Comparison of ENCODE assay signal across 2 cellular contexts in genomic region chr7:1431644-1432380, GRCh38.
A peak's percentile ranks its signal among the peaks of the same experiment; 100 is the strongest.
TF ChIP-seq lines count a peak whose summit lies in the region.

No MANE protein-coding gene starts in this region.

TF ChIP-seq in HEK293, 187 proteins besides CTCF, POLR2A, EP300 and RAD21 (continued from another document):
- TF ChIP-seq, protein P1, sequence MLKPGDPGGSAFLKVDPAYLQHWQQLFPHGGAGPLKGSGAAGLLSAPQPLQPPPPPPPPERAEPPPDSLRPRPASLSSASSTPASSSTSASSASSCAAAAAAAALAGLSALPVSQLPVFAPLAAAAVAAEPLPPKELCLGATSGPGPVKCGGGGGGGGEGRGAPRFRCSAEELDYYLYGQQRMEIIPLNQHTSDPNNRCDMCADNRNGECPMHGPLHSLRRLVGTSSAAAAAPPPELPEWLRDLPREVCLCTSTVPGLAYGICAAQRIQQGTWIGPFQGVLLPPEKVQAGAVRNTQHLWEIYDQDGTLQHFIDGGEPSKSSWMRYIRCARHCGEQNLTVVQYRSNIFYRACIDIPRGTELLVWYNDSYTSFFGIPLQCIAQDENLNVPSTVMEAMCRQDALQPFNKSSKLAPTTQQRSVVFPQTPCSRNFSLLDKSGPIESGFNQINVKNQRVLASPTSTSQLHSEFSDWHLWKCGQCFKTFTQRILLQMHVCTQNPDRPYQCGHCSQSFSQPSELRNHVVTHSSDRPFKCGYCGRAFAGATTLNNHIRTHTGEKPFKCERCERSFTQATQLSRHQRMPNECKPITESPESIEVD (tag by site-specific recombination; IDR thresholded peaks at IDR 0.05), result no peak
- TF ChIP-seq ZNF214 (tag by site-specific recombination; IDR thresholded peaks at IDR 0.05; ENCODE audit: borderline replicate concordance) (no peak), YY1 (tag by site-specific recombination; IDR thresholded peaks at IDR 0.05) (no peak), KLF1 (tag by site-specific recombination; IDR thresholded peaks at IDR 0.05) (peak; percentile 64), SCRT1 (tag by site-specific recombination; IDR thresholded peaks at IDR 0.05; ENCODE audit: borderline replicate concordance) (peak; percentile 59; the same call in 1 of the 2 replicates), ZNF514 (tag by site-specific recombination; IDR thresholded peaks at IDR 0.05) (no peak), ZNF10 (tag by site-specific recombination; IDR thresholded peaks at IDR 0.05) (no peak)

TF ChIP-seq in WTC11, 78 proteins besides CTCF, POLR2A, EP300 and RAD21 (continued from another document):
- TF ChIP-seq, protein P2, sequence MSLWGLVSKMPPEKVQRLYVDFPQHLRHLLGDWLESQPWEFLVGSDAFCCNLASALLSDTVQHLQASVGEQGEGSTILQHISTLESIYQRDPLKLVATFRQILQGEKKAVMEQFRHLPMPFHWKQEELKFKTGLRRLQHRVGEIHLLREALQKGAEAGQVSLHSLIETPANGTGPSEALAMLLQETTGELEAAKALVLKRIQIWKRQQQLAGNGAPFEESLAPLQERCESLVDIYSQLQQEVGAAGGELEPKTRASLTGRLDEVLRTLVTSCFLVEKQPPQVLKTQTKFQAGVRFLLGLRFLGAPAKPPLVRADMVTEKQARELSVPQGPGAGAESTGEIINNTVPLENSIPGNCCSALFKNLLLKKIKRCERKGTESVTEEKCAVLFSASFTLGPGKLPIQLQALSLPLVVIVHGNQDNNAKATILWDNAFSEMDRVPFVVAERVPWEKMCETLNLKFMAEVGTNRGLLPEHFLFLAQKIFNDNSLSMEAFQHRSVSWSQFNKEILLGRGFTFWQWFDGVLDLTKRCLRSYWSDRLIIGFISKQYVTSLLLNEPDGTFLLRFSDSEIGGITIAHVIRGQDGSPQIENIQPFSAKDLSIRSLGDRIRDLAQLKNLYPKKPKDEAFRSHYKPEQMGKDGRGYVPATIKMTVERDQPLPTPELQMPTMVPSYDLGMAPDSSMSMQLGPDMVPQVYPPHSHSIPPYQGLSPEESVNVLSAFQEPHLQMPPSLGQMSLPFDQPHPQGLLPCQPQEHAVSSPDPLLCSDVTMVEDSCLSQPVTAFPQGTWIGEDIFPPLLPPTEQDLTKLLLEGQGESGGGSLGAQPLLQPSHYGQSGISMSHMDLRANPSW (CRISPR knock-in tag; conservative IDR thresholded peaks at IDR 0.05; ENCODE audit: low read depth), result no peak
- TF ChIP-seq SOX15 (CRISPR knock-in tag; IDR thresholded peaks at IDR 0.05) (no peak), NFATC4 (CRISPR knock-in tag; IDR thresholded peaks at IDR 0.05) (no peak), TP53 (CRISPR knock-in tag; IDR thresholded peaks at IDR 0.05) (no peak), GTF2I (CRISPR knock-in tag; conservative IDR thresholded peaks at IDR 0.05) (no peak), ZNF423 (CRISPR knock-in tag; IDR thresholded peaks at IDR 0.05) (no peak), GABPB1 (CRISPR knock-in tag; IDR thresholded peaks at IDR 0.05) (no peak), ZNF416 (CRISPR knock-in tag; IDR thresholded peaks at IDR 0.05) (no peak), E2F4 (CRISPR knock-in tag; IDR thresholded peaks at IDR 0.05; ENCODE audit: borderline replicate concordance, low read depth) (no peak), ETV6 (CRISPR knock-in tag; IDR thresholded peaks at IDR 0.05) (no peak), PRDM15 (CRISPR knock-in tag; IDR thresholded peaks at IDR 0.05) (no peak)
- TF ChIP-seq, protein P3, sequence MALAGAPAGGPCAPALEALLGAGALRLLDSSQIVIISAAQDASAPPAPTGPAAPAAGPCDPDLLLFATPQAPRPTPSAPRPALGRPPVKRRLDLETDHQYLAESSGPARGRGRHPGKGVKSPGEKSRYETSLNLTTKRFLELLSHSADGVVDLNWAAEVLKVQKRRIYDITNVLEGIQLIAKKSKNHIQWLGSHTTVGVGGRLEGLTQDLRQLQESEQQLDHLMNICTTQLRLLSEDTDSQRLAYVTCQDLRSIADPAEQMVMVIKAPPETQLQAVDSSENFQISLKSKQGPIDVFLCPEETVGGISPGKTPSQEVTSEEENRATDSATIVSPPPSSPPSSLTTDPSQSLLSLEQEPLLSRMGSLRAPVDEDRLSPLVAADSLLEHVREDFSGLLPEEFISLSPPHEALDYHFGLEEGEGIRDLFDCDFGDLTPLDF (CRISPR knock-in tag; IDR thresholded peaks at IDR 0.05), result no peak
